Comparison of ENCODE assay signal across 8 cellular contexts in genomic region chr3:16849240-16849639, GRCh38. TPM values are rescaled to one million over a fixed set of nuclear protein-coding genes. Genes with fewer than 3 reads are reported as not detected.
DNase-seq lines count a peak whose midpoint lies in the region; ATAC-seq and TF ChIP-seq lines count a peak whose summit lies in the region.

No MANE protein-coding gene starts in this region.

- peaks cover 7% of the 10 kb centered on the region for H3K4me1 ChIP-seq in iPS-18a (ENCODE audit: control insufficient read depth, low read depth, low read length)

- peak; percentile 92 for ATAC-seq in GM19043 (IDR thresholded peaks at IDR 0.05; ENCODE audit: low read depth, unreplicated experiment)
- peak; percentile 70 for ATAC-seq in HG03097 (IDR thresholded peaks at IDR 0.05; ENCODE audit: low FRiP score, unreplicated experiment)

- H3K27me3 Mint-ChIP-seq in chondrocyte (ENCODE audit: low read depth): peaks cover 24% of the 10 kb centered on the region

- TF ChIP-seq CTCF in chondrocyte (IDR thresholded peaks at IDR 0.05): no peak

- H3K27ac Mint-ChIP-seq in chondrocyte (ENCODE audit: unreplicated experiment): no peak overlapping the region

- no peak overlapping the region for H3K9ac ChIP-seq in iPS-18a (ENCODE audit: low read length)

- H3K36me3 ChIP-seq in iPS-18a (ENCODE audit: control insufficient read depth, low read depth, low read length): no peaks in the 10 kb centered on the region

- no peaks in the 10 kb centered on the region for H3K9me3 ChIP-seq in iPS-18a (ENCODE audit: control insufficient read depth, low read depth, low read length)

- no peaks in the 10 kb centered on the region for H3K27me3 ChIP-seq in iPS-18a (ENCODE audit: control insufficient read depth, insufficient read depth, low read length)

- H3K27ac ChIP-seq in iPS-18a (ENCODE audit: low read length): no peak overlapping the region

- no peaks in the 10 kb centered on the region for H3K36me3 Mint-ChIP-seq in chondrocyte (ENCODE audit: low read depth)

- DNase-seq in NOMO-1 treated with dmso at 0.1 percent for 144 hours (lab: John Stamatoyannopoulos, UW; ENCODE audit: unreplicated experiment) (peak; percentile 46), NK-92 (lab: John Stamatoyannopoulos, UW; ENCODE audit: unreplicated experiment) (no peak), chondrocyte (ENCODE audit: low spot score) (no peak)
- peak; percentile 64 for DNase-seq in activated naive CD4-positive, alpha-beta T cell treated with anti-CD3 and anti-CD28 coated beads, Interleukin-2, amount 50 U/mL, for 16 hours
- DNase-seq in stimulated activated CD4-positive, alpha-beta T cell treated with anti-CD3 and anti-CD28 coated beads, Interleukin-1b, Interleukin-23, amount 100 ng/mL, for 48 hours: peak; percentile 60

- H3K4me1 Mint-ChIP-seq in chondrocyte (ENCODE audit: low read depth): peaks cover 3% of the 10 kb centered on the region

- H3K4me3 Mint-ChIP-seq in chondrocyte (ENCODE audit: unreplicated experiment): no peak overlapping the region

- no peaks in the 10 kb centered on the region for H3K9me3 Mint-ChIP-seq in chondrocyte (ENCODE audit: low read depth)

- peak overlapping the region; percentile 39 for H3K4me3 ChIP-seq in iPS-18a (ENCODE audit: low read length)

RNA-seq across cellular contexts. Expression of gene PLCL2, which starts 35.5 kb away (rescaled TPM):
- total RNA-seq in chondrocyte: 0.85 to 1.3 TPM (median 1.2 TPM) in 3 replicates

Comparison
In these comparisons a context has a peak if more than half of its experiments do, and no peak if none do; other contexts are left out.
1. DNase-seq: peak in NOMO-1 treated with dmso at 0.1 percent for 144 hours (single experiment), activated naive CD4-positive, alpha-beta T cell treated with anti-CD3 and anti-CD28 coated beads, Interleukin-2, amount 50 U/mL, for 16 hours (single experiment) and stimulated activated CD4-positive, alpha-beta T cell treated with anti-CD3 and anti-CD28 coated beads, Interleukin-1b, Interleukin-23, amount 100 ng/mL, for 48 hours (single experiment); none in NK-92 (single experiment) and chondrocyte (single experiment).